ENCODE assay signal across 9 cellular contexts in the genomic region with DNA sequence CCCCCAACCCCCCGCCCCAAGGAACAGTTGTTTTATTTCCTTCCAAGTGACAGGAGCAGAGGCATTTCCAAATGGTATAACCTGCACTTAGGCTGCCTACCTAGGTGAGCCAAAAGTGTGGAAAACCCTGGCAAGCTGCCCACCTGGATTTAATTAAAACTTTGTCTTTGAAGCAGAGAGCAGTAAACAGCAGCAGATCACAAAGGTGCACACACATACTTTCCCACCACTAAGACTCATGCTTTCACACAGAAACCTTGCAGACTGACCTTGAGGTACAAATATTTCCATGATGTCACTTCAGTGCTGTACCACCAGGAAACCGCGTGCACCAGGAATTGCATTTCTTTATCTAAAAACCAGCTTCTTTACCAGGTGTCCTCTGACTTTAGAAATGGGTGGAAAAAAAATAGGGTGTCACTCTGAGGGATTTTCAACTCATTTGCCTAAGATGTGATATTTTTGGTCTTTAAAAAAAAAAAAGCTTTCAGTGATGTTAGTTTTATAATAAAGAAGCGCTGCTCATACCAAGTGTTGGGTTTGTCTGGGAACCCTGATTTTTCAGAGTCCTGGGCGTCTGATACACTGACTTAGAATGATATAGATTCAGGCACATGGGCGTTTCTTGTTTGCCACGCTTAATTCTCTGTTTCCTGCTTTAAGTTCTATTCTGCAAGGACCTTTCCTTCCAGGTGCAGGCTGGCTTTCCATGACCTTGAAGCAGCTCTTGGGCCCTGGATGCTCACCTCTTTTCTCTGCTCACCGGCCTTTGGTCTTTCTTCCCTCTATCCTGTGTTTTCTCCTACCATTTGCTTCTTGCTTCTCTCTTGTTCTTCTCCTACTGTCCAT.
DNase-seq lines count a peak whose midpoint lies in the region; ATAC-seq and TF ChIP-seq lines count a peak whose summit lies in the region.
"Had no signal": no experiment of that assay in that cellular context is flagged by ENCODE, and none has a peak within 500 bp of the region (broad histone marks: within the 10 kb centered on the region; RNA-seq: fewer than 3 reads in every experiment).

No MANE protein-coding gene starts in this region.

- no peaks in the 10 kb centered on the region for H3K4me1 ChIP-seq in gastroesophageal sphincter

- 70 to 88% methylated on average over 5 to 7 of the region's 8 CpGs for WGBS in gastroesophageal sphincter (ENCODE audit: low coverage in 1 of 2), 2 donors

- ATAC-seq in GM19043 (IDR thresholded peaks at IDR 0.05; ENCODE audit: low read depth, unreplicated experiment) (peak; percentile 56), HG03432 (IDR thresholded peaks at IDR 0.05; ENCODE audit: unreplicated experiment) (peak; percentile 68), gastroesophageal sphincter (no peak)

- H3K36me3 ChIP-seq in gastroesophageal sphincter = no peaks in the 10 kb centered on the region

- intact Hi-C loops in cardiac septum (cut with DNase I) = no loop called here

- H3K4me3 ChIP-seq in GM08714 (ENCODE audit: low read length) = peak overlapping the region; percentile 21; the same call in 1 of the 2 replicates
- H3K4me3 ChIP-seq in epithelial cell of proximal tubule (ENCODE audit: low read depth, low read length) = no peak overlapping the region
- H3K4me3 ChIP-seq in gastroesophageal sphincter = no peak overlapping the region

- TF ChIP-seq CTCF in epithelial cell of proximal tubule (conservative IDR thresholded peaks at IDR 0.05; ENCODE audit: low read depth, low read length) (no peak), gastroesophageal sphincter (IDR thresholded peaks at IDR 0.05) (no peak)

- TF ChIP-seq POLR2A in gastroesophageal sphincter (IDR thresholded peaks at IDR 0.05) = no peak

- no peak overlapping the region for H3K27ac ChIP-seq in gastroesophageal sphincter

- H3K9me3 ChIP-seq in gastroesophageal sphincter = no peaks in the 10 kb centered on the region

- no peaks in the 10 kb centered on the region for H3K27me3 ChIP-seq in gastroesophageal sphincter

- no peak for TF ChIP-seq EP300 in gastroesophageal sphincter (IDR thresholded peaks at IDR 0.05)

- DNase-seq in epithelial cell of proximal tubule (ENCODE audit: low read depth) (peak; percentile 86), NCI-H2227 (lab: John Stamatoyannopoulos, UW; ENCODE audit: unreplicated experiment) (no peak), NCI-H1694 (lab: John Stamatoyannopoulos, UW) (no peak), cardiac septum (ENCODE audit: low spot score) (no peak)
- DNase-seq: foreskin fibroblast had no signal
